In genomic region chr12:105357162-105357691, GRCh38 we compare ENCODE assay signal across 1 cellular context.
TF ChIP-seq lines count a peak whose summit lies in the region.

No MANE protein-coding gene starts in this region.

TF ChIP-seq in WTC11, 78 proteins besides CTCF, POLR2A, EP300 and RAD21 (continued from another document):
- no peak for TF ChIP-seq HMGXB4 (CRISPR knock-in tag; IDR thresholded peaks at IDR 0.05)
